In the genomic region with DNA sequence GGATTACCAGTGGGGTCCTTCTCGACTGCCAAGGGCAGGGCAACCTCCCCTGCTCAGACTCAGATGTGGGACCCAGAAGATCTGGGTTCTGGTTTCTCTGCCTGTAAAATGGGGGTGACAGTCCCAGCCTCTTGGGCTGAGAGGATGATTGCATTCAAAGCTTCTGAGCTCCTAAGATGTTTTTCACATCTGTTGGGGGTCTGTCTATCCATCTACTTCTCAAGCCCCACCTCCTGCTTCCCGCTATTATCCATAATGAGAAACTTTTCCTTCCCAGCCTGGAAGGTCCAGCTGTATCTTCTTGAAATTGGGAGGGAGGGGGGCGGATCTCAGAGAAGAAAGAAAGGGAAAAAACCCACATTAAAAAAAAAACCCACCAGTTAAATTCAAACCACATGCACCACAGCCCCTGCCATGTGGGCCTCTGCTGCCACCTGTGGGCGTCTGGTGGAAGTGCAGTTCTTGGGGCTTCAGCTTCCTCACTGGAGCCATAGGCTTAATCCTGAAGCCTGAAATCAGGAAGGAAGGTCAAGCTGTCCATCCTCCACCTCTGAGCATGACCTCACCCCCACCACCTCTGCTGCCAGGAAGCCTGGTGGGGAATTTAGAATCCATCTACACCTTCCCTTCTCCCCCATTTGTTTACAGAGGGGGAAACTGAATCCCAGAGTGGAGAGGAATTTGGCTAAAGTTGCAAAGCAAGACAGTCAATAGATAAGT, we compare ENCODE assay signal across 8 cellular contexts. TPM values are rescaled to one million over a fixed set of nuclear protein-coding genes. Genes with fewer than 3 reads are reported as not detected.
A peak's percentile ranks its signal among the peaks of the same experiment; 100 is the strongest.
DNase-seq lines count a peak whose midpoint lies in the region; ATAC-seq and TF ChIP-seq lines count a peak whose summit lies in the region.

No MANE protein-coding gene starts in this region.

- in situ Hi-C loops in G401 (cut with HindIII; ENCODE audit: low sequenced_read_pairs) = no loop called here

- TF ChIP-seq CTCF in prostate gland (IDR thresholded peaks at IDR 0.05) = peak; percentile 88 to 98 (median 94)
- TF ChIP-seq CTCF in upper lobe of right lung (IDR thresholded peaks at IDR 0.05) = peak; percentile 98

- DNase-seq in G401 (ENCODE audit: low spot score) (peak; percentile 85), NCI-H1092 (lab: John Stamatoyannopoulos, UW) (peak; percentile 65), SKM-1 treated with dmso at 0.1 percent for 144 hours (lab: John Stamatoyannopoulos, UW; ENCODE audit: unreplicated experiment) (peak; percentile 35), Right ventricle myocardium inferior (ENCODE audit: missing footprints) (peak; percentile 87), prostate gland (ENCODE audit: low spot score) (peak; percentile 72), upper lobe of right lung (peak; percentile 88)
- peak; percentile 78 for DNase-seq in activated naive CD4-positive, alpha-beta T cell treated with anti-CD3 and anti-CD28 coated beads, Interleukin-2, amount 50 U/mL, for 16 hours

- no peaks in the 10 kb centered on the region for H3K9me3 ChIP-seq in prostate gland
- H3K9me3 ChIP-seq in upper lobe of right lung = no peaks in the 10 kb centered on the region

- no peaks in the 10 kb centered on the region for H3K27me3 ChIP-seq in prostate gland (replicated peaks; ENCODE audit: insufficient read depth)
- H3K27me3 ChIP-seq in upper lobe of right lung = no peaks in the 10 kb centered on the region

- H3K4me1 ChIP-seq in prostate gland (replicated peaks) (peaks cover 3% of the 10 kb centered on the region), upper lobe of right lung (peaks cover 46% of the 10 kb centered on the region)

- intact Hi-C loops in Right ventricle myocardium inferior (cut with DNase I) (loop anchor here (1.0 kb wide), 1 partner anchor 28 kb away; no protein-coding TSS in a partner anchor), prostate gland (cut with DNase I) (loop anchor here (1.0 kb wide), 1 partner anchor 28 kb away; no protein-coding TSS in a partner anchor), upper lobe of right lung (cut with DNase I) (no loop called here)

- TF ChIP-seq POLR2A in prostate gland (IDR thresholded peaks at IDR 0.05) = no peak

- peak; percentile 67 for ATAC-seq in Right ventricle myocardium inferior
- peak; percentile 90 for ATAC-seq in upper lobe of right lung
- no peak for ATAC-seq in HG02852 (IDR thresholded peaks at IDR 0.05; ENCODE audit: unreplicated experiment)

- no peak overlapping the region for H3K4me3 ChIP-seq in prostate gland
- H3K4me3 ChIP-seq in upper lobe of right lung = no peak overlapping the region

- WGBS in prostate gland = 4% methylated on average over 4 of the region's 4 CpGs

- H3K36me3 ChIP-seq in prostate gland (no peaks in the 10 kb centered on the region), upper lobe of right lung (no peaks in the 10 kb centered on the region)

- H3K27ac ChIP-seq in prostate gland = peak overlapping the region; percentile 56 to 71
- H3K27ac ChIP-seq in upper lobe of right lung = no peak overlapping the region

RNA-seq across cellular contexts. Expression of a gene that starts 27.3 kb away (rescaled TPM):
- total RNA-seq in G401 (2014; rRNA removed; shearing (Covaris generic)) = 19.9 and 31.0 TPM in 2 replicates
- total RNA-seq in Right ventricle myocardium inferior (57.1 TPM), prostate gland (10 to 100 TPM; 34.0 to 66.9 TPM), upper lobe of right lung (74.5 TPM)

RNA-seq across cellular contexts. Expression of a gene that starts 40.8 kb away (rescaled TPM):
- total RNA-seq in G401 (2014; rRNA removed; shearing (Covaris generic)) = 6.2 and 6.7 TPM in 2 replicates
- 2.3 TPM for total RNA-seq in Right ventricle myocardium inferior
- total RNA-seq in prostate gland = 10 to 100 TPM in 1 of 2 donors, under 1 TPM in 1; 0.96 to 10.3 TPM
- total RNA-seq in upper lobe of right lung = 11.7 TPM

Comparison
In these comparisons a context has a peak if more than half of its experiments do, and no peak if none do; other contexts are left out.
1. DNase-seq: peak in every context shown above with its lines; median percentile 88 in upper lobe of right lung; 87 in Right ventricle myocardium inferior; 85 in G401; 78 in activated naive CD4-positive, alpha-beta T cell treated with anti-CD3 and anti-CD28 coated beads, Interleukin-2, amount 50 U/mL, for 16 hours; 72 in prostate gland; 65 in NCI-H1092; 35 in SKM-1 treated with dmso at 0.1 percent for 144 hours.